Comparison of ENCODE assay signal across 1 cellular context in genomic region chr14:101820283-101820798, GRCh38.
TF ChIP-seq lines count a peak whose summit lies in the region.

No MANE protein-coding gene starts in this region.

TF ChIP-seq in HepG2, 621 proteins besides CTCF, POLR2A, EP300 and RAD21 (continued from another document):
- no peak for TF ChIP-seq PAXIP1 (CRISPR knock-in tag; conservative IDR thresholded peaks at IDR 0.05)
- no peak for TF ChIP-seq HIC2 (CRISPR knock-in tag; IDR thresholded peaks at IDR 0.05; ENCODE audit: low read depth)
- TF ChIP-seq HINFP (CRISPR knock-in tag; IDR thresholded peaks at IDR 0.05; ENCODE audit: low read depth): no peak
